29 cellular contexts compared by ENCODE assay signal in genomic region chr17:73508931-73509605, GRCh38.
"Had no signal": no experiment of that assay in that cellular context is flagged by ENCODE, and none has a peak within 500 bp of the region (broad histone marks: within the 10 kb centered on the region; RNA-seq: fewer than 3 reads in every experiment).

No MANE protein-coding gene starts in this region.

- H3K27me3 ChIP-seq: ascending aorta, breast epithelium, cardiac muscle cell had no signal

- H3K36me3 ChIP-seq: ascending aorta, breast epithelium, cardiac muscle cell had no signal

- FAIRE-seq: frontal cortex had no signal

- H3K4me1 ChIP-seq: ascending aorta, breast epithelium had no signal

- H3K27ac ChIP-seq: ascending aorta, breast epithelium, cardiac muscle cell, coronary artery, dorsolateral prefrontal cortex had no signal

- H3K4me3 ChIP-seq: ascending aorta, breast epithelium, cardiac muscle cell, coronary artery, dorsolateral prefrontal cortex had no signal

- ATAC-seq: activated naive CD4-positive, alpha-beta T cell treated with anti-CD3 and anti-CD28 coated beads, Interleukin-2, amount 50 U/mL, for 72 hours; activated T-cell treated with anti-CD3 and anti-CD28 coated beads, Interleukin-2, amount 50 U/mL, for 72 hours; esophagus mucosa; WTC11 had no signal

- H3K9me3 ChIP-seq: ascending aorta, breast epithelium had no signal

- DNase-seq: activated CD4-positive, alpha-beta memory T cell treated with anti-CD3 and anti-CD28 coated beads, Interleukin-2, amount 10 ng/mL, durations not matched to agents 7 days and 5 days; activated CD4-positive, alpha-beta T cell treated with anti-CD3 and anti-CD28 coated beads for 1 hour; activated CD4-positive, alpha-beta T cell treated with anti-CD3 and anti-CD28 coated beads for 4 hours; activated CD4-positive, alpha-beta T cell treated with anti-CD3 and anti-CD28 coated beads, Interleukin-2, amount 10 ng/mL, durations not matched to agents 7 days and 5 days; activated CD4-positive, alpha-beta T cell treated with anti-CD3 and anti-CD28 coated beads, Interleukin-2, amount 50 U/mL, for 4 hours; activated CD8-positive, alpha-beta memory T cell treated with anti-CD3 and anti-CD28 coated beads, Interleukin-2, amount 50 U/mL, for 48 hours; activated gamma-delta T cell; activated naive CD4-positive, alpha-beta T cell; activated naive CD4-positive, alpha-beta T cell treated with anti-CD3 and anti-CD28 coated beads, Interleukin-2, amount 10 ng/mL, durations not matched to agents 7 days and 5 days; activated naive CD8-positive, alpha-beta T cell treated with anti-CD3 and anti-CD28 coated beads, Interleukin-2, amount 10 ng/mL, durations not matched to agents 7 days and 5 days; activated T-cell treated with anti-CD3 and anti-CD28 coated beads for 4 hours; activated T-cell treated with anti-CD3 and anti-CD28 coated beads, Interleukin-2, amount 50 U/mL, for 24 hours; activated T-cell treated with anti-CD3 and anti-CD28 coated beads, Interleukin-2, amount 50 U/mL, for 72 hours; central memory CD4-positive, alpha-beta T cell; cerebellar nuclear complex; dorsolateral prefrontal cortex; effector memory CD4-positive, alpha-beta T cell; endodermal cell; foreskin fibroblast; head of caudate nucleus; T-helper 2 cell had no signal
